Comparison of ENCODE assay signal across 8 cellular contexts in the genomic region with DNA sequence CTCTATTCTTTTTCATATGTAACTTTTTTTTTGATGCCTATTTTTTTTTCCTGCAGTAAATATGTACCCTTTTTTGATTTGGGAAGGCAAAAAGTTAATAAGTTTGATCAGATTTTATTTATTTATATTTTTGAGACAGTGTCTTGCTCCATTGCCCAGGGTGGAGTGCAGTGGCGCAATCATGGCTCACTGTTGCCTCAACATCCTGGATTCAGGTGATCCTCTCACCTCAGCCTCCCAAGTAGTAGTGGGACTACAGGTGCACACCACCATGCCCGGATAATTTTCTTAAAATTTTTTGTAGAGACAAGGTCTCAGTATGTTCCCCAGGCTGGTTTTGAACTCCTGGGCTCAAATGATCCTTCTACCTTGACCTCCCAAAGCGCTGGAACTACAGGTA.
"Had no signal": no experiment of that assay in that cellular context is flagged by ENCODE, and none has a peak within 500 bp of the region (broad histone marks: within the 10 kb centered on the region; RNA-seq: fewer than 3 reads in every experiment).

No MANE protein-coding gene starts in this region.

- H3K27ac ChIP-seq: KMS-11 had no signal

- FAIRE-seq: HTR-8/SVneo had no signal

- H3K9ac ChIP-seq: KMS-11 had no signal

- H3K4me2 ChIP-seq: GM23338, KMS-11 had no signal

- H3K9me3 ChIP-seq: HAP-1 had no signal

- H3K4me3 ChIP-seq: GM23338, HAP-1 had no signal

- ATAC-seq: GM23338, HCT116 had no signal

- H2AFZ ChIP-seq: GM23338 had no signal

- DNase-seq: H7, Kasumi-1, KBM-7 had no signal
